In the genomic region with DNA sequence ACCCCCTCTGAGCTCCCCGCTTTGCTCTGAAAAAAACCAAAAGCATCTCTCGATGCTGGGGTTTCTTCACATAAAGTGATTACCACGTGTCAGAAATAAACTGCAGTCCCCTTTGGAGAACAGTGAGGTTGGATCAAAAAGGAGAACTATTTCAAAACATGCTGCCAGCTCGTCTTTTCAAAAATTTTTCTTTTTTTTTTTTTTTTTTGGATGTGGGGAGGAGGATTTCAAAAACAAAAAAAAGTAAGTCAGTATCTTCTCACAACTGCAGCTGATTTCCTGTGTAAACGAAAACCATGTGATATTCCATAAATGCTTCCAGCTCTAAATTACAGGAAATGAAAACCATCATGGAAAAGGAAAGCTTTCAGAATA, we compare ENCODE assay signal across 8 cellular contexts.
A peak's percentile ranks its signal among the peaks of the same experiment; 100 is the strongest.
DNase-seq lines count a peak whose midpoint lies in the region; ATAC-seq and TF ChIP-seq lines count a peak whose summit lies in the region.

No MANE protein-coding gene starts in this region.

- H3K4me3 ChIP-seq in KMS-11 (IDR thresholded peaks at IDR 0.05; ENCODE audit: insufficient read depth, low read depth, low read length): no peak overlapping the region
- peak overlapping the region; percentile 32 to 46 (median 41) for H3K4me3 ChIP-seq in mammary epithelial cell (replicated peaks in 1 of 3; ENCODE audit: insufficient read depth in 1 of 3, low read depth in 2 of 3, low read length in 3 of 3)
- peak overlapping the region; percentile 45 to 67 for H3K4me3 ChIP-seq in left lung
- H3K4me3 ChIP-seq in suprapubic skin: peak overlapping the region; percentile 61

- no peaks in the 10 kb centered on the region for H3K36me3 ChIP-seq in KMS-11 (ENCODE audit: insufficient read depth)
- H3K36me3 ChIP-seq in mammary epithelial cell (ENCODE audit: insufficient read depth, low read length): no peaks in the 10 kb centered on the region
- H3K36me3 ChIP-seq in left lung: no peaks in the 10 kb centered on the region
- no peaks in the 10 kb centered on the region for H3K36me3 ChIP-seq in suprapubic skin

- intact Hi-C loops in mammary epithelial cell (cut with micrococcal nuclease): loop anchor here (1.0 to 10.0 kb wide), 6 partner anchors 248 to 1024 kb away; a partner anchor contains a TSS
- intact Hi-C loops in left lung (cut with DNase I): no loop called here

- H3K79me2 ChIP-seq in KMS-11 (ENCODE audit: insufficient read depth, low read depth) (no peaks in the 10 kb centered on the region), mammary epithelial cell (ENCODE audit: insufficient read depth, low read length) (no peaks in the 10 kb centered on the region)

- CTCF ChIA-PET in mammary epithelial cell (lab: Charles Lee; ENCODE audit: low non-redundant PET): interaction anchor here (0.6 to 0.8 kb wide), 4 partner anchors 201 to 706 kb away, joined by 4 to 28 read pairs (median 7); no protein-coding TSS in a partner anchor

- TF ChIP-seq CTCF in KMS-11 (conservative IDR thresholded peaks at IDR 0.05; ENCODE audit: low read depth, low read length): no peak
- no peak for TF ChIP-seq CTCF in mammary epithelial cell (conservative IDR thresholded peaks at IDR 0.05 in 1 of 2, IDR thresholded peaks at IDR 0.05 in 1 of 2; ENCODE audit: extremely low read depth in 1 of 2, insufficient read depth in 1 of 2, low read depth in 1 of 2, low read length in 2 of 2)
- TF ChIP-seq CTCF in left lung (IDR thresholded peaks at IDR 0.05): no peak
- no peak for TF ChIP-seq CTCF in suprapubic skin (IDR thresholded peaks at IDR 0.05)
- TF ChIP-seq CTCF in GM13976 (IDR thresholded peaks at IDR 0.05; ENCODE audit: borderline replicate concordance, control extremely low read depth, extremely low read depth, insufficient read depth, missing control alignments): no peak

- H3K4me1 ChIP-seq in KMS-11 (ENCODE audit: low read depth, poor library complexity, severe bottlenecking): peaks cover 47% of the 10 kb centered on the region
- H3K4me1 ChIP-seq in mammary epithelial cell (ENCODE audit: insufficient read depth, low read length): peaks cover 4% of the 10 kb centered on the region
- H3K4me1 ChIP-seq in left lung: peaks cover 0 to 31% of the 10 kb centered on the region in 2 donors
- peaks cover 25% of the 10 kb centered on the region for H3K4me1 ChIP-seq in suprapubic skin

- H3K9ac ChIP-seq in KMS-11 (peak overlapping the region; percentile 65), mammary epithelial cell (ENCODE audit: insufficient read depth, low read length) (no peak overlapping the region)

- dilution Hi-C loops in mammary epithelial cell (cut with HindIII; ENCODE audit: low sequenced_read_pairs): no loop called here

- no peak for TF ChIP-seq POLR2A in suprapubic skin (IDR thresholded peaks at IDR 0.05)

- no TSS peak for BruUV-seq in mammary epithelial cell (replicated peaks; lab: Mats Ljungman, UMichigan)

- no peaks in the 10 kb centered on the region for H4K20me1 ChIP-seq in KMS-11 (ENCODE audit: insufficient read depth)
- no peaks in the 10 kb centered on the region for H4K20me1 ChIP-seq in mammary epithelial cell (ENCODE audit: insufficient read depth, low read length)

- DNase-seq in AG08396 (ENCODE audit: low spot score) (peak; percentile 28), mammary epithelial cell (no peak), left lung (no peak), suprapubic skin (ENCODE audit: low spot score in 2 of 2) (no peak), NCI-H748 treated with DMSO at 0.1 percent for 48 hours (lab: John Stamatoyannopoulos, UW) (no peak), GM13976 (ENCODE audit: low spot score) (no peak)

- H3K9me3 ChIP-seq in mammary epithelial cell (replicated peaks; ENCODE audit: insufficient read depth, low read length): no peaks in the 10 kb centered on the region
- H3K9me3 ChIP-seq in left lung: no peaks in the 10 kb centered on the region
- H3K9me3 ChIP-seq in suprapubic skin: no peaks in the 10 kb centered on the region

- WGBS in mammary epithelial cell (ENCODE audit: low coverage, missing lambda C conversion rate): 30% methylated on average over 3 of the region's 5 CpGs
- WGBS in suprapubic skin: 0% methylated on average over 5 of the region's 5 CpGs

- TF ChIP-seq EP300 in suprapubic skin (IDR thresholded peaks at IDR 0.05): no peak

- in situ Hi-C loops in mammary epithelial cell (cut with MboI; ENCODE audit: low sequenced_read_pairs in 2 of 2): no loop called here
- in situ Hi-C loops in GM13976 (cut with MboI; ENCODE audit: low sequenced_read_pairs, unreplicated experiment): loop anchor here (25.0 kb wide), 1 partner anchor 703 kb away; no protein-coding TSS in a partner anchor

- peak overlapping the region; percentile 95 for H3K27ac ChIP-seq in KMS-11
- no peak overlapping the region for H3K27ac ChIP-seq in mammary epithelial cell (ENCODE audit: insufficient read depth, low read depth, low read length)
- H3K27ac ChIP-seq in left lung: peak overlapping the region; percentile 92 to 94
- peak overlapping the region; percentile 87 for H3K27ac ChIP-seq in suprapubic skin

- H2AFZ ChIP-seq in KMS-11 (ENCODE audit: low read depth) (peak overlapping the region; percentile 89), mammary epithelial cell (ENCODE audit: low read depth, low read length) (peak overlapping the region; percentile 83)

- H3K27me3 ChIP-seq in KMS-11 (ENCODE audit: insufficient read depth, low read depth): no peaks in the 10 kb centered on the region
- H3K27me3 ChIP-seq in mammary epithelial cell (ENCODE audit: insufficient read depth, low read length): no peaks in the 10 kb centered on the region
- H3K27me3 ChIP-seq in left lung: no peaks in the 10 kb centered on the region
- H3K27me3 ChIP-seq in suprapubic skin: no peaks in the 10 kb centered on the region

- H3K4me2 ChIP-seq in KMS-11: peak overlapping the region; percentile 89
- H3K4me2 ChIP-seq in mammary epithelial cell (ENCODE audit: insufficient read depth, low read depth, low read length): peak overlapping the region; percentile 97

- peak; percentile 28 for ATAC-seq in left lung
- no peak for ATAC-seq in HG03439 (IDR thresholded peaks at IDR 0.05; ENCODE audit: unreplicated experiment)
